In the genomic region with DNA sequence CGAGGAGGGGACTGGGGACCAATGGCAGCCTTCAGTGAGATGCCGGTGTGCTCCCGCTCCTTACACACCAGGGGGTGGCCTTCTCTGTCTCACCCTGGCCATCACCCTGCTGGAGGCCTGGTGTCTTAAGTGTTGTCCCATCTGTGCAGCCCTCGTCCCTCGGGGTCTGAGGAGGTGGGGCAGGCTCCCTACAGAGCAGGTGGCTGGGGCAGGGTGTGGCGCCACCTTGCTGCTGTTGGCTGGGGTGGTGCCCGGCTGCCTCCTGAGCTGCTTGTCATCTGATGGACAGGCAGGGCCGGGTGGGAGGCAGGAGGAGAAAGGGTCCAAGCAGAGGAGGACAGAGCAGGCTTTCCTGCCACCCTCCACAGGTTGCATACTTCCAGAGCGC, we compare ENCODE assay signal across 17 cellular contexts. TPM values are rescaled to one million over a fixed set of nuclear protein-coding genes. Genes with fewer than 3 reads are reported as not detected.
DNase-seq lines count a peak whose midpoint lies in the region; ATAC-seq, FAIRE-seq and TF ChIP-seq lines count a peak whose summit lies in the region.
"Had no signal": no experiment of that assay in that cellular context is flagged by ENCODE, and none has a peak within 500 bp of the region (broad histone marks: within the 10 kb centered on the region; RNA-seq: fewer than 3 reads in every experiment).

No MANE protein-coding gene starts in this region.

- intact Hi-C loops in ascending aorta (cut with DNase I): no loop called here

- no peak overlapping the region for H3K4me3 ChIP-seq in GM12875 (ENCODE audit: low read depth, low read length)
- no peak overlapping the region for H3K4me3 ChIP-seq in keratinocyte (ENCODE audit: control insufficient read depth in 2 of 3, extremely low read depth in 1 of 3, insufficient read depth in 2 of 3, low read depth in 1 of 3, low read length in 3 of 3)
- no peak overlapping the region for H3K4me3 ChIP-seq in ascending aorta
- H3K4me3 ChIP-seq: pancreas, PC-9 had no signal

- no peak overlapping the region for H2AFZ ChIP-seq in keratinocyte (ENCODE audit: control insufficient read depth, low read length)
- H2AFZ ChIP-seq: PC-9 had no signal

- H3K27me3 ChIP-seq in keratinocyte (ENCODE audit: control insufficient read depth, extremely low read depth, insufficient read depth, low read length): no peaks in the 10 kb centered on the region
- H3K27me3 ChIP-seq in ascending aorta: no peaks in the 10 kb centered on the region
- H3K27me3 ChIP-seq: pancreas had no signal

- dilution Hi-C loops in keratinocyte (cut with MboI; ENCODE audit: extremely low pct_ligation_motif_present, low sequenced_read_pairs): no loop called here

- ATAC-seq in HG03280 (IDR thresholded peaks at IDR 0.05; ENCODE audit: unreplicated experiment) (no peak), GM21360 (IDR thresholded peaks at IDR 0.05; ENCODE audit: unreplicated experiment) (no peak)
- ATAC-seq: activated T-cell treated with anti-CD3 and anti-CD28 coated beads, Interleukin-2, amount 50 U/mL, for 72 hours; pancreas had no signal

- H3K4me2 ChIP-seq in keratinocyte (ENCODE audit: control insufficient read depth, extremely low read depth, insufficient read depth, low read depth, low read length): peak overlapping the region; percentile 27
- H3K4me2 ChIP-seq: PC-9 had no signal

- H3K4me1 ChIP-seq in keratinocyte (ENCODE audit: control insufficient read depth, extremely low read depth, insufficient read depth, low read length): peaks cover 14% of the 10 kb centered on the region
- peaks cover 0 to 12% of the 10 kb centered on the region in 2 donors for H3K4me1 ChIP-seq in ascending aorta

- H4K20me1 ChIP-seq in keratinocyte (ENCODE audit: control insufficient read depth, extremely low read depth, insufficient read depth, low read length): peaks cover 4% of the 10 kb centered on the region

- no peak for FAIRE-seq in keratinocyte (lab: Jason Lieb, UNC)
- FAIRE-seq: pancreas had no signal

- TF ChIP-seq CTCF in 22Rv1 (IDR thresholded peaks at IDR 0.05) (peak; percentile 37; the same call in 1 of the 2 replicates), GM12875 (IDR thresholded peaks at IDR 0.05; ENCODE audit: borderline replicate concordance, insufficient read depth, low read depth, low read length) (0 out of 2 replicates have a peak, but pooled peaks have one; percentile 8), VCaP (conservative IDR thresholded peaks at IDR 0.05) (peak; percentile 36; the same call in 1 of the 2 replicates), keratinocyte (optimal IDR thresholded peaks at IDR 0.05 in 1 of 3, IDR thresholded peaks at IDR 0.05 in 1 of 3, conservative IDR thresholded peaks at IDR 0.05 in 1 of 3; ENCODE audit: extremely low read depth in 1 of 3, insufficient read depth in 2 of 3, low read length in 3 of 3) (peak in 2 of 3 experiments; percentile 15 to 40), ascending aorta (IDR thresholded peaks at IDR 0.05) (no peak)

- H3K9me3 ChIP-seq in keratinocyte (ENCODE audit: control insufficient read depth, low read depth, low read length) (no peaks in the 10 kb centered on the region), ascending aorta (no peaks in the 10 kb centered on the region)
- H3K9me3 ChIP-seq: pancreas had no signal

- H3K36me3 ChIP-seq in keratinocyte (ENCODE audit: control insufficient read depth in 2 of 2, extremely low read depth in 1 of 2, insufficient read depth in 2 of 2, low read length in 2 of 2): peaks cover 20 to 40% of the 10 kb centered on the region in 2 experiments
- H3K36me3 ChIP-seq in ascending aorta: peaks cover 59 to 64% of the 10 kb centered on the region in 2 donors

- H3K27ac ChIP-seq in 22Rv1 (no peak overlapping the region), VCaP (no peak overlapping the region), keratinocyte (ENCODE audit: control insufficient read depth, insufficient read depth, low read length) (peak overlapping the region; percentile 26), ascending aorta (no peak overlapping the region)
- H3K27ac ChIP-seq: pancreas, PC-9 had no signal

- DNase-seq in keratinocyte (ENCODE audit: low read depth, low spot score) (no peak), ascending aorta (ENCODE audit: low spot score in 2 of 2) (no peak)
- DNase-seq in activated effector memory CD4-positive, alpha-beta T cell treated with Interleukin-2 at 50 U/mL for 16 hours: no peak
- DNase-seq: activated CD4-positive, alpha-beta T cell treated with anti-CD3 and anti-CD28 coated beads for 1 hour; activated T-cell treated with anti-CD3 and anti-CD28 coated beads, Interleukin-2, amount 50 U/mL, for 72 hours; amygdala; foreskin fibroblast; NCI-H2227 treated with DMSO at 0.1 percent for 48 hours; PC-9; stimulated activated CD4-positive, alpha-beta T cell treated with anti-CD3 and anti-CD28 coated beads, Interleukin-15, amount 100 ng/mL, for 24 hours; trophoblast cell had no signal

- H3K9ac ChIP-seq in keratinocyte (ENCODE audit: control insufficient read depth, extremely low read depth, insufficient read depth, low read length): peak overlapping the region; percentile 33

- peaks cover 3% of the 10 kb centered on the region for H3K79me2 ChIP-seq in keratinocyte (ENCODE audit: control insufficient read depth, insufficient read depth, low read length)

- peaks cover under 1% of the 10 kb centered on the region for H3K9me1 ChIP-seq in keratinocyte (ENCODE audit: control insufficient read depth, extremely low read depth, insufficient read depth, low read length)

RNA-seq across cellular contexts. Expression of a gene that starts 25.9 kb away (rescaled TPM):
- 1.3 to 2.7 TPM (median 1.6 TPM) in 3 replicates for polyA plus RNA-seq in keratinocyte
- polyA plus RNA-seq in keratinocyte (2011; ENCODE audit: low read depth): 17.5 TPM
- 1.4 and 3.5 TPM in 2 replicates for polyA plus RNA-seq in keratinocyte (2011; cell fraction: cytosol; rRNA removed)
- 13.9 and 20.3 TPM in 2 replicates for polyA plus RNA-seq in keratinocyte (2011; cell fraction: nucleus; rRNA removed)
- 19.3 and 29.2 TPM in 2 replicates for polyA plus RNA-seq in keratinocyte (2012; ENCODE audit: low replicate concordance)
- 10.0 to 45.4 TPM (median 11.1 TPM) in 3 replicates for polyA minus RNA-seq in keratinocyte
- 15.9 TPM for polyA minus RNA-seq in keratinocyte (2011; cell fraction: cytosol; rRNA and poly(A)+ RNA removed)
- 26.5 and 32.1 TPM in 2 replicates for polyA minus RNA-seq in keratinocyte (2011; cell fraction: nucleus; rRNA and poly(A)+ RNA removed)
- total RNA-seq in ascending aorta: 35.2 TPM

Comparison
In these comparisons a context has a peak if more than half of its experiments do, and no peak if none do; other contexts are left out.
1. CTCF ChIP-seq: peak in 22Rv1 (single experiment), GM12875 (single experiment), VCaP (single experiment) and keratinocyte (2 of 3); none in ascending aorta (0 of 3).